1 cellular context compared by ENCODE assay signal in the genomic region with DNA sequence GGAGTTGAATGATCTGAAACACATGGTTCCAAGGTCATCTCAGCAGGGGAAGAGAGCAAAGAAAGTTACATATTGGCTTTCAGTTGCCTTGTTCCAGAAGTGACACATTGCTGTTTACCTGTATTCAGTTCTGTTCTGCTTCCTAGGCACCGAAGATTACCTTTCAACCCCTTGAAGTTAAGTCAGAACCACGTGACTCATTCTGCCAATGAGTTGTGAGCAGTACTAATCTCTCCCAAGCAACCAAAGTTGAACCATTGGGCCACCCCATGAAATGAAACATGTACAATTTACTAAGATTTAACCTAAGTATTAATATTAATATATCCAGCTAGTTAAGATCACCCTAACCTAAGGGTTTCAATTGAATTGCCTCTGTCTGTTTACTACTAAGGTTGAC.
TF ChIP-seq lines count a peak whose summit lies in the region.

No MANE protein-coding gene starts in this region.

TF ChIP-seq in K562, 482 proteins besides CTCF, POLR2A, EP300 and RAD21 (continued from another document):
- TF ChIP-seq, protein P1, sequence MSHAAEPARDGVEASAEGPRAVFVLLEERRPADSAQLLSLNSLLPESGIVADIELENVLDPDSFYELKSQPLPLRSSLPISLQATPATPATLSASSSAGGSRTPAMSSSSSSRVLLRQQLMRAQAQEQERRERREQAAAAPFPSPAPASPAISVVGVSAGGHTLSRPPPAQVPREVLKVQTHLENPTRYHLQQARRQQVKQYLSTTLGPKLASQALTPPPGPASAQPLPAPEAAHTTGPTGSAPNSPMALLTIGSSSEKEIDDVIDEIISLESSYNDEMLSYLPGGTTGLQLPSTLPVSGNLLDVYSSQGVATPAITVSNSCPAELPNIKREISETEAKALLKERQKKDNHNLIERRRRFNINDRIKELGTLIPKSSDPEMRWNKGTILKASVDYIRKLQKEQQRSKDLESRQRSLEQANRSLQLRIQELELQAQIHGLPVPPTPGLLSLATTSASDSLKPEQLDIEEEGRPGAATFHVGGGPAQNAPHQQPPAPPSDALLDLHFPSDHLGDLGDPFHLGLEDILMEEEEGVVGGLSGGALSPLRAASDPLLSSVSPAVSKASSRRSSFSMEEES (CRISPR knock-in tag; IDR thresholded peaks at IDR 0.05), result peak; percentile 79
TF ChIP-seq in K562: peak in this region for 2.
